14 cellular contexts compared by ENCODE assay signal in genomic region chr12:27064397-27065342, GRCh38. TPM values are rescaled to one million over a fixed set of nuclear protein-coding genes. Genes with fewer than 3 reads are reported as not detected.
DNase-seq lines count a peak whose midpoint lies in the region; ATAC-seq and TF ChIP-seq lines count a peak whose summit lies in the region.
"Had no signal": no experiment of that assay in that cellular context is flagged by ENCODE, and none has a peak within 500 bp of the region (broad histone marks: within the 10 kb centered on the region; RNA-seq: fewer than 3 reads in every experiment).

No MANE protein-coding gene starts in this region.

- no peak overlapping the region for H3K4me3 ChIP-seq in NB4 (ENCODE audit: low read depth, low read length)
- no peak overlapping the region for H3K4me3 ChIP-seq in lower leg skin (ENCODE audit: low read depth, poor library complexity, severe bottlenecking)
- H3K4me3 ChIP-seq: K562 had no signal

- TF ChIP-seq POLR2A in NB4 (IDR thresholded peaks at IDR 0.05; ENCODE audit: extremely low read depth, insufficient read length) = no peak
- no peak for TF ChIP-seq POLR2A in lower leg skin (IDR thresholded peaks at IDR 0.05)

- 84 to 89% methylated on average over 4 of the region's 4 CpGs for WGBS in lower leg skin, 2 donors

- peaks cover 6% of the 10 kb centered on the region for H3K4me1 Mint-ChIP-seq in activated naive CD8-positive, alpha-beta T cell treated with anti-CD3 and anti-CD28 coated beads, Interleukin-2, amount 50 U/mL, for 24 hours
- peaks cover 2% of the 10 kb centered on the region for H3K4me1 Mint-ChIP-seq in activated naive CD8-positive, alpha-beta T cell treated with anti-CD3 and anti-CD28 coated beads for 36 hours

- DNase-seq in activated naive CD8-positive, alpha-beta T cell treated with anti-CD3 and anti-CD28 coated beads, Interleukin-2, amount 50 U/mL, for 24 hours = no peak
- DNase-seq in activated naive CD8-positive, alpha-beta T cell treated with anti-CD3 and anti-CD28 coated beads for 36 hours = no peak
- DNase-seq in NB4 (ENCODE audit: low read depth) (peak; percentile 40), GM19240 (ENCODE audit: insufficient read length, low spot score) (no peak), head of caudate nucleus (no peak), lower leg skin (ENCODE audit: low spot score in 2 of 2) (no peak), Ammon's horn (ENCODE audit: low spot score) (no peak)
- DNase-seq: 8988T; stimulated activated CD4-positive, alpha-beta T cell treated with anti-CD3 and anti-CD28 coated beads, Interleukin-12 subunit alpha, Interleukin-12 subunit beta, amount 100 ng/mL, for 4 hours had no signal

- H3K27ac Mint-ChIP-seq in activated naive CD8-positive, alpha-beta T cell treated with anti-CD3 and anti-CD28 coated beads, Interleukin-2, amount 50 U/mL, for 24 hours = no peak overlapping the region
- H3K27ac Mint-ChIP-seq in activated naive CD8-positive, alpha-beta T cell treated with anti-CD3 and anti-CD28 coated beads for 36 hours = no peak overlapping the region

- peak; percentile 57 for ATAC-seq in activated naive CD8-positive, alpha-beta T cell treated with anti-CD3 and anti-CD28 coated beads, Interleukin-2, amount 50 U/mL, for 24 hours
- peak; percentile 71 for ATAC-seq in HG02943 (IDR thresholded peaks at IDR 0.05; ENCODE audit: low read depth, unreplicated experiment)
- ATAC-seq: K562 had no signal

- H3K36me3 Mint-ChIP-seq in activated naive CD8-positive, alpha-beta T cell treated with anti-CD3 and anti-CD28 coated beads, Interleukin-2, amount 50 U/mL, for 24 hours (ENCODE audit: low read depth) = peaks cover 10% of the 10 kb centered on the region
- peaks cover 8% of the 10 kb centered on the region for H3K36me3 Mint-ChIP-seq in activated naive CD8-positive, alpha-beta T cell treated with anti-CD3 and anti-CD28 coated beads for 36 hours

- TF ChIP-seq CTCF in NB4 (IDR thresholded peaks at IDR 0.05; ENCODE audit: low read depth, low read length) = no peak
- no peak for TF ChIP-seq CTCF in lower leg skin (IDR thresholded peaks at IDR 0.05)

- intact Hi-C loops in head of caudate nucleus (cut with DNase I) (no loop called here), lower leg skin (cut with DNase I; ENCODE audit: low total_unique reads) (no loop called here)

- H3K4me3 Mint-ChIP-seq in activated naive CD8-positive, alpha-beta T cell treated with anti-CD3 and anti-CD28 coated beads, Interleukin-2, amount 50 U/mL, for 24 hours = no peak overlapping the region
- H3K4me3 Mint-ChIP-seq in activated naive CD8-positive, alpha-beta T cell treated with anti-CD3 and anti-CD28 coated beads for 36 hours = no peak overlapping the region

- H3K27me3 Mint-ChIP-seq in activated naive CD8-positive, alpha-beta T cell treated with anti-CD3 and anti-CD28 coated beads, Interleukin-2, amount 50 U/mL, for 24 hours = no peaks in the 10 kb centered on the region
- H3K27me3 Mint-ChIP-seq in activated naive CD8-positive, alpha-beta T cell treated with anti-CD3 and anti-CD28 coated beads for 36 hours = no peaks in the 10 kb centered on the region

- H3K9me3 Mint-ChIP-seq in activated naive CD8-positive, alpha-beta T cell treated with anti-CD3 and anti-CD28 coated beads, Interleukin-2, amount 50 U/mL, for 24 hours = peaks cover 6% of the 10 kb centered on the region
- peaks cover 2% of the 10 kb centered on the region for H3K9me3 Mint-ChIP-seq in activated naive CD8-positive, alpha-beta T cell treated with anti-CD3 and anti-CD28 coated beads for 36 hours

RNA-seq across cellular contexts. Expression of gene C12orf71, which starts 17.7 kb away (rescaled TPM):
- not detected for total RNA-seq in activated naive CD8-positive, alpha-beta T cell treated with anti-CD3 and anti-CD28 coated beads for 36 hours
- not detected for total RNA-seq in lower leg skin
- total RNA-seq: frontal cortex, K562, mononuclear cell, subcutaneous adipose tissue had no signal

RNA-seq across cellular contexts. Expression of gene MED21, which starts 42.3 kb away (rescaled TPM):
- total RNA-seq in activated naive CD8-positive, alpha-beta T cell treated with anti-CD3 and anti-CD28 coated beads for 36 hours = 10 to 100 TPM; 27.8 to 29.3 TPM
- 10 to 100 TPM; 29.3 to 52.7 (median 41.2) TPM for total RNA-seq in lower leg skin

RNA-seq across cellular contexts. Expression of gene TM7SF3, which starts 50.5 kb away (rescaled TPM):
- 10 to 100 TPM; 32.4 to 33.6 TPM for total RNA-seq in activated naive CD8-positive, alpha-beta T cell treated with anti-CD3 and anti-CD28 coated beads for 36 hours
- total RNA-seq in lower leg skin = 100 to 1,000 TPM in 1 of 4 donors, 10 to 100 TPM in 3; 36.7 to 158 (median 83.9) TPM
